8 cellular contexts compared by ENCODE assay signal in the genomic region with DNA sequence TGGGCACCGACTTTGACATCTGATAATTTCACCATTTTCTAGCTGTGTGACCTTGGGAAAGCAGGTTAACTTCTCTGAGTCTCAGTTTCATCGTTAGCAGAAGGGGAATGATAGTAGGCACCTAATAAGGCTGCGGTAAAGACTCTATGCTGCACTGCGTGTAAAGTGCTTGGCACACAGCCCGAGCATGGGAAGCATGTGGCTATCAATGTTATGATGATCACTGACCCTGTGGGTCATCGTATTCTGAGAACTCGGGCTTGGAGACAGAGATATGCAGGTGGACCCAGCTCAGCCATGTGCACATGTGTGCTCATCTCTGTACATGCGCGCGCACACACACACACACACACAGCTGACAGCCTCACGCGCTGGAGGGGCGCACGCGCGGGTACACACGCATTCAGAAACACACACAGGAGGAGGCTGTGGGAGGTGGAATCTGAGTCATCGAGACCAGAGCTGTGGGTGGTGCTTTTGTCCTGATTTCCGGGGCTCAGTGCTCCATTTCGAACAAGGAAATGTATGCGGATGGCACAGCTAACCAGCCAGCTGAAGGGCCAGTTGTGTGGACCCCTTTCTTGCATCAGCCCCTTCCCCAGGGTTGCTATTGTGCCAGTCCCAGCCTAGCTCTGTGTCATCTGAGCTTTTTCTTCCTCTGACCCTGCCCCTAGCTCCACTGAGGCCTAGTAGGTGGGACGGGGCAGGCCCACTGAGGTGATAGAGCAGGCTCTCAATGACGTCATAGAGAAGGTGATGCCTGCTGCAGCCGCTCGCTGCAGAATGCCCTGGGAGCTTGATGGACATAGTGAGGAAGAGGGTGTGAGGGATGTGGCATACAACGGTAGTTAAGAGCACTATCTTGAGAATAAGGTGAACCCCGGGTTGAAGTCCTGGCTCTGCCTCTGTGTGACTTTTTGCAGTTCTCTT. TPM values are rescaled to one million over a fixed set of nuclear protein-coding genes. Genes with fewer than 3 reads are reported as not detected.
A peak's percentile ranks its signal among the peaks of the same experiment; 100 is the strongest.
DNase-seq lines count a peak whose midpoint lies in the region; ATAC-seq and TF ChIP-seq lines count a peak whose summit lies in the region.

No MANE protein-coding gene starts in this region.

- DNase-seq in HT-29 (ENCODE audit: low spot score) (peak; percentile 47), dorsolateral prefrontal cortex (peak; percentile 30 to 90 (median 76)), NCI-H1105 treated with DMSO at 0.1 percent for 48 hours (lab: John Stamatoyannopoulos, UW) (no peak), AG08395 (ENCODE audit: low spot score) (no peak), sigmoid colon (no peak)
- DNase-seq in activated CD4-positive, alpha-beta T cell treated with anti-CD3 and anti-CD28 coated beads, Interleukin-2, amount 10 ng/mL, durations not matched to agents 7 days and 5 days, result peak; percentile 64
- peak; percentile 70 to 86 for DNase-seq in stimulated activated CD4-positive, alpha-beta T cell treated with anti-CD3 and anti-CD28 coated beads, Interleukin-4, amount 100 ng/mL, for 4 hours

- peaks cover 31% of the 10 kb centered on the region for H3K4me1 Mint-ChIP-seq in activated CD4-positive, alpha-beta T cell treated with anti-CD3 and anti-CD28 coated beads, Interleukin-2, amount 10 ng/mL, durations not matched to agents 7 days and 5 days

- CTCF ChIA-PET in activated CD4-positive, alpha-beta T cell treated with anti-CD3 and anti-CD28 coated beads, Interleukin-2, amount 10 ng/mL, durations not matched to agents 7 days and 5 days (lab: Charles Lee), result interaction anchor here (0.6 to 9.4 kb wide), 19 partner anchors 9 to 276 kb away, joined by 3 to 90 read pairs (median 4); a partner anchor contains a TSS

- peaks cover 32% of the 10 kb centered on the region for H3K27me3 Mint-ChIP-seq in activated CD4-positive, alpha-beta T cell treated with anti-CD3 and anti-CD28 coated beads, Interleukin-2, amount 10 ng/mL, durations not matched to agents 7 days and 5 days

- H3K27me3 ChIP-seq in dorsolateral prefrontal cortex, result no peaks in the 10 kb centered on the region
- peaks cover 0 to 24% (median 15%) of the 10 kb centered on the region in 3 donors for H3K27me3 ChIP-seq in sigmoid colon

- POLR2A ChIA-PET in activated CD4-positive, alpha-beta T cell treated with anti-CD3 and anti-CD28 coated beads, Interleukin-2, amount 10 ng/mL, durations not matched to agents 7 days and 5 days (lab: Charles Lee), result interaction anchor here (0.6 to 1.4 kb wide), 4 partner anchors 43 to 307 kb away, joined by 3 to 6 read pairs (median 4); no protein-coding TSS in a partner anchor

- H3K4me3 Mint-ChIP-seq in activated CD4-positive, alpha-beta T cell treated with anti-CD3 and anti-CD28 coated beads, Interleukin-2, amount 10 ng/mL, durations not matched to agents 7 days and 5 days, result peak overlapping the region; percentile 55

- no peak for TF ChIP-seq EP300 in sigmoid colon (IDR thresholded peaks at IDR 0.05)

- H3K4me1 ChIP-seq in sigmoid colon, result peaks cover 0 to 8% (median 8%) of the 10 kb centered on the region in 4 donors

- no peak for TF ChIP-seq POLR2A in sigmoid colon (IDR thresholded peaks at IDR 0.05)

- no peaks in the 10 kb centered on the region for H3K9me3 Mint-ChIP-seq in activated CD4-positive, alpha-beta T cell treated with anti-CD3 and anti-CD28 coated beads, Interleukin-2, amount 10 ng/mL, durations not matched to agents 7 days and 5 days

- no peaks in the 10 kb centered on the region for H3K36me3 ChIP-seq in sigmoid colon

- no peak for ATAC-seq in GM21515 (IDR thresholded peaks at IDR 0.05; ENCODE audit: unreplicated experiment)

- peak overlapping the region in 2 of 59 donors; percentile 49 to 58 for H3K4me3 ChIP-seq in dorsolateral prefrontal cortex
- no peak overlapping the region for H3K4me3 ChIP-seq in sigmoid colon

- H3K36me3 Mint-ChIP-seq in activated CD4-positive, alpha-beta T cell treated with anti-CD3 and anti-CD28 coated beads, Interleukin-2, amount 10 ng/mL, durations not matched to agents 7 days and 5 days (ENCODE audit: low read depth), result no peaks in the 10 kb centered on the region

- WGBS in sigmoid colon, 2 donors, result 74 to 79% methylated on average over 27 of the region's 27 CpGs

- intact Hi-C loops in dorsolateral prefrontal cortex (cut with DNase I), result loop anchor here (2.0 kb wide), 3 partner anchors 186 to 270 kb away; a partner anchor contains a TSS
- intact Hi-C loops in sigmoid colon (cut with DNase I), result loop anchor here (2.0 to 10.0 kb wide), 3 partner anchors 186 to 412 kb away; a partner anchor contains a TSS

- H3K9me3 ChIP-seq in sigmoid colon, result no peaks in the 10 kb centered on the region

- TF ChIP-seq CTCF in dorsolateral prefrontal cortex (IDR thresholded peaks at IDR 0.05 in 54 of 56, conservative IDR thresholded peaks at IDR 0.05 in 2 of 56; ENCODE audit: low read depth in 1 of 56, partially characterized antibody in 56 of 56) (no peak), sigmoid colon (IDR thresholded peaks at IDR 0.05) (no peak)

- H3K27ac ChIP-seq in dorsolateral prefrontal cortex (peak overlapping the region in 58 of 59 donors; percentile 2 to 92 (median 73)), sigmoid colon (no peak overlapping the region)

- peak overlapping the region; percentile 79 for H3K27ac Mint-ChIP-seq in activated CD4-positive, alpha-beta T cell treated with anti-CD3 and anti-CD28 coated beads, Interleukin-2, amount 10 ng/mL, durations not matched to agents 7 days and 5 days

RNA-seq across cellular contexts. Expression of a gene that starts 11.2 kb away (rescaled TPM):
- total RNA-seq in HT-29 (2014; rRNA removed; shearing (Covaris generic)), result 0.21 and 0.38 TPM in 2 replicates
- 1 to 10 TPM; 4.2 to 4.6 TPM for total RNA-seq in activated CD4-positive, alpha-beta T cell treated with anti-CD3 and anti-CD28 coated beads, Interleukin-2, amount 10 ng/mL, durations not matched to agents 7 days and 5 days
- total RNA-seq in dorsolateral prefrontal cortex (10 to 100 TPM in 66 of 120 experiments, 1 to 10 TPM in 54; 3.8 to 24.9 (median 10.5) TPM), sigmoid colon (1 to 10 TPM; 3.3 to 7.8 (median 3.8) TPM)
- polyA plus RNA-seq in sigmoid colon, result 1 to 10 TPM; 1.2 to 7.0 (median 2.4) TPM

RNA-seq across cellular contexts. Expression of a gene that starts 42.0 kb away (rescaled TPM):
- 24.3 and 30.6 TPM in 2 replicates for total RNA-seq in HT-29 (2014; rRNA removed; shearing (Covaris generic))
- 10 to 100 TPM; 58.0 to 59.3 TPM for total RNA-seq in activated CD4-positive, alpha-beta T cell treated with anti-CD3 and anti-CD28 coated beads, Interleukin-2, amount 10 ng/mL, durations not matched to agents 7 days and 5 days
- total RNA-seq in dorsolateral prefrontal cortex, result 10 to 100 TPM in 110 of 120 experiments, 1 to 10 TPM in 10; 7.1 to 36.8 (median 16.9) TPM
- total RNA-seq in sigmoid colon, result 10 to 100 TPM; 12.1 to 31.3 (median 20.3) TPM
- 10 to 100 TPM in 1 of 3 donors, 1 to 10 TPM in 2; 3.0 to 22.6 (median 4.4) TPM for polyA plus RNA-seq in sigmoid colon

RNA-seq across cellular contexts. Expression of a gene that starts 56.4 kb away (rescaled TPM):
- 26.6 and 27.2 TPM in 2 replicates for total RNA-seq in HT-29 (2014; rRNA removed; shearing (Covaris generic))
- 10 to 100 TPM; 25.1 to 26.9 TPM for total RNA-seq in activated CD4-positive, alpha-beta T cell treated with anti-CD3 and anti-CD28 coated beads, Interleukin-2, amount 10 ng/mL, durations not matched to agents 7 days and 5 days
- total RNA-seq in dorsolateral prefrontal cortex (10 to 100 TPM; 12.9 to 64.8 (median 38.0) TPM), sigmoid colon (1 to 10 TPM in 3 of 4 donors, under 1 TPM in 1; 0.99 to 6.1 (median 2.1) TPM)
- polyA plus RNA-seq in sigmoid colon, result 10 to 100 TPM in 1 of 3 donors, 1 to 10 TPM in 2; 2.4 to 10.5 (median 3.5) TPM

RNA-seq across cellular contexts. Expression of a gene that starts 56.5 kb away (rescaled TPM):
- 69.8 and 84.9 TPM in 2 replicates for total RNA-seq in HT-29 (2014; rRNA removed; shearing (Covaris generic))
- total RNA-seq in activated CD4-positive, alpha-beta T cell treated with anti-CD3 and anti-CD28 coated beads, Interleukin-2, amount 10 ng/mL, durations not matched to agents 7 days and 5 days, result 10 to 100 TPM; 70.2 to 73.9 TPM
- 10 to 100 TPM; 44.4 to 98.2 (median 64.1) TPM for total RNA-seq in dorsolateral prefrontal cortex
- 10 to 100 TPM; 32.4 to 51.5 (median 38.2) TPM for total RNA-seq in sigmoid colon
- polyA plus RNA-seq in sigmoid colon, result 10 to 100 TPM; 33.0 to 51.1 (median 37.7) TPM

Comparison
In these comparisons a context has a peak if more than half of its experiments do, and no peak if none do; other contexts are left out.
1. DNase-seq: peak in HT-29 (single experiment), activated CD4-positive, alpha-beta T cell treated with anti-CD3 and anti-CD28 coated beads, Interleukin-2, amount 10 ng/mL, durations not matched to agents 7 days and 5 days (single experiment), dorsolateral prefrontal cortex (10 of 10) and stimulated activated CD4-positive, alpha-beta T cell treated with anti-CD3 and anti-CD28 coated beads, Interleukin-4, amount 100 ng/mL, for 4 hours (2 of 2); none in NCI-H1105 treated with DMSO at 0.1 percent for 48 hours (single experiment), AG08395 (single experiment) and sigmoid colon (single experiment).
2. H3K27ac ChIP-seq: peak in dorsolateral prefrontal cortex (58 of 59); none in sigmoid colon (0 of 4).